ENCODE assay signal across 18 cellular contexts in the genomic region with DNA sequence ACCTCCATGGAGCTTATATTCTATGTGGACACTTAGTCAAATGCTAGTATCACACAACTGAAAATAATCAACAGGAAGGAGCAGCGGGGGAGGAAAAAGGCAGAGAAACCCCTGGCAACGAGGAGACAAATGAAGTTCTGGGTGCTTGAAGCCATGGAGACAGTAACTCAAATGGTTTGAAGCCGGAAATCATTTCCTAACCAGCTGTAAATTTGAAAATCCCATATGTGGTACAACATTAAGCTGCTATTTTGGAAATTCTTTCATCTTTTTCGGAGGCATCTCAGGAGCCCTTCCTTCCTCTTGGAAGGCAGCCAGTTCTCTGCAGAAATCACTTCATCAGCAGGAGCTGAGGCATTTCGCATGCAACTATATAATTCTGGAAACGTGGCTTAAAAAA.
DNase-seq lines count a peak whose midpoint lies in the region; ATAC-seq and TF ChIP-seq lines count a peak whose summit lies in the region.
"Had no signal": no experiment of that assay in that cellular context is flagged by ENCODE, and none has a peak within 500 bp of the region (broad histone marks: within the 10 kb centered on the region; RNA-seq: fewer than 3 reads in every experiment).

No MANE protein-coding gene starts in this region.

- no peak for TF ChIP-seq CTCF in MCF 10A (IDR thresholded peaks at IDR 0.05; ENCODE audit: unreplicated experiment)
- TF ChIP-seq CTCF in smooth muscle cell (IDR thresholded peaks at IDR 0.05; ENCODE audit: borderline replicate concordance, insufficient read depth, poor library complexity, severe bottlenecking): no peak

- H3K9me3 ChIP-seq in smooth muscle cell (replicated peaks; ENCODE audit: low read depth): no peaks in the 10 kb centered on the region

- H3K4me1 ChIP-seq in smooth muscle cell (ENCODE audit: low read depth): no peaks in the 10 kb centered on the region

- no peak overlapping the region for H3K4me3 ChIP-seq in smooth muscle cell
- H3K4me3 ChIP-seq: GM23248 had no signal

- no peaks in the 10 kb centered on the region for H4K20me1 ChIP-seq in smooth muscle cell (ENCODE audit: low read depth)

- no peak overlapping the region for H3K9ac ChIP-seq in smooth muscle cell (ENCODE audit: low read depth)
- H3K9ac ChIP-seq: GM23248 had no signal

- no peak overlapping the region for H3K27ac Mint-ChIP-seq in MCF 10A (ENCODE audit: low read depth, unreplicated experiment)
- H3K27ac Mint-ChIP-seq: activated naive CD8-positive, alpha-beta T cell treated with anti-CD3 and anti-CD28 coated beads for 36 hours; naive B cell had no signal

- intact Hi-C loops in MCF 10A (cut with micrococcal nuclease): no loop called here

- no peaks in the 10 kb centered on the region for H3K36me3 Mint-ChIP-seq in MCF 10A (ENCODE audit: insufficient read depth, unreplicated experiment)
- H3K36me3 Mint-ChIP-seq: activated naive CD8-positive, alpha-beta T cell treated with anti-CD3 and anti-CD28 coated beads for 36 hours had no signal

- H3F3A ChIP-seq in smooth muscle cell (ENCODE audit: low read depth): no peaks in the 10 kb centered on the region

- H3K27me3 Mint-ChIP-seq in MCF 10A (ENCODE audit: insufficient read depth, unreplicated experiment): no peaks in the 10 kb centered on the region

- H3K79me2 ChIP-seq in smooth muscle cell (ENCODE audit: low read depth): no peaks in the 10 kb centered on the region

- CTCF ChIA-PET in MCF 10A (lab: Yijun Ruan, JAX): interaction anchor here (0.7 to 1.7 kb wide), 7 partner anchors 9 to 383 kb away, joined by 3 to 13 read pairs (median 3); no protein-coding TSS in a partner anchor

- H3K36me3 ChIP-seq in smooth muscle cell (ENCODE audit: low read depth): no peaks in the 10 kb centered on the region

- ATAC-seq in GM21786 (IDR thresholded peaks at IDR 0.05; ENCODE audit: unreplicated experiment): no peak
- ATAC-seq: left colon had no signal

- no peaks in the 10 kb centered on the region for H3K4me1 Mint-ChIP-seq in MCF 10A (ENCODE audit: insufficient read depth, unreplicated experiment)
- H3K4me1 Mint-ChIP-seq: activated naive CD8-positive, alpha-beta T cell treated with anti-CD3 and anti-CD28 coated beads for 36 hours; naive B cell had no signal

- H3K9me3 Mint-ChIP-seq in MCF 10A (ENCODE audit: unreplicated experiment): no peaks in the 10 kb centered on the region

- H2AFZ ChIP-seq in smooth muscle cell (ENCODE audit: low read depth): no peak overlapping the region
- H2AFZ ChIP-seq: GM23248 had no signal

- no peaks in the 10 kb centered on the region for H3K27me3 ChIP-seq in smooth muscle cell (ENCODE audit: low read depth)

- no TSS peak for BruUV-seq in MCF 10A (replicated peaks; lab: Mats Ljungman, UMichigan)

- POLR2A ChIA-PET in MCF 10A (lab: Yijun Ruan, JAX): interaction anchor here (0.7 to 0.9 kb wide), 2 partner anchors 11 to 40 kb away, joined by 3 to 4 read pairs; no protein-coding TSS in a partner anchor

- H3K4me2 ChIP-seq in smooth muscle cell: no peak overlapping the region

- DNase-seq in AG08395 (ENCODE audit: low spot score) (peak; percentile 60), MV-4-11 (lab: John Stamatoyannopoulos, UW) (peak; percentile 71), brain pericyte (ENCODE audit: low read depth, low spot score) (peak; percentile 27), iris pigment epithelial cell (ENCODE audit: low read depth) (peak; percentile 7), MCF 10A (ENCODE audit: unreplicated experiment) (no peak), smooth muscle cell (lab: John Stamatoyannopoulos, UW; ENCODE audit: unreplicated experiment) (no peak), NCI-H1048 (lab: John Stamatoyannopoulos, UW) (no peak)
- DNase-seq: activated CD4-positive, alpha-beta T cell treated with anti-CD3 and anti-CD28 coated beads for 48 hours; activated naive CD8-positive, alpha-beta T cell treated with anti-CD3 and anti-CD28 coated beads for 36 hours; activated T-cell treated with anti-CD3 and anti-CD28 coated beads for 4 hours; GM23248; left colon; naive B cell; NCI-H2029 treated with DMSO at 0.1 percent for 48 hours; retina; SHP77; stimulated activated CD4-positive, alpha-beta T cell treated with anti-CD3 and anti-CD28 coated beads, Interleukin-2, amount 100 ng/mL, for 24 hours had no signal

- 43% methylated on average over 6 of the region's 6 CpGs for WGBS in smooth muscle cell (ENCODE audit: low lambda C conversion rate)

- H3K27ac ChIP-seq in smooth muscle cell (ENCODE audit: low read depth): no peak overlapping the region
- H3K27ac ChIP-seq: GM23248 had no signal

- H3K4me3 Mint-ChIP-seq in MCF 10A (ENCODE audit: unreplicated experiment): no peak overlapping the region
- H3K4me3 Mint-ChIP-seq: activated naive CD8-positive, alpha-beta T cell treated with anti-CD3 and anti-CD28 coated beads for 36 hours; naive B cell had no signal

Comparison
In these comparisons a context has a peak if more than half of its experiments do, and no peak if none do; other contexts are left out.
1. DNase-seq: peak in AG08395 (single experiment), MV-4-11 (single experiment), brain pericyte (single experiment) and iris pigment epithelial cell (single experiment); none in MCF 10A (single experiment), smooth muscle cell (single experiment) and NCI-H1048 (single experiment).